Comparison of ENCODE assay signal across 1 cellular context in the genomic region with DNA sequence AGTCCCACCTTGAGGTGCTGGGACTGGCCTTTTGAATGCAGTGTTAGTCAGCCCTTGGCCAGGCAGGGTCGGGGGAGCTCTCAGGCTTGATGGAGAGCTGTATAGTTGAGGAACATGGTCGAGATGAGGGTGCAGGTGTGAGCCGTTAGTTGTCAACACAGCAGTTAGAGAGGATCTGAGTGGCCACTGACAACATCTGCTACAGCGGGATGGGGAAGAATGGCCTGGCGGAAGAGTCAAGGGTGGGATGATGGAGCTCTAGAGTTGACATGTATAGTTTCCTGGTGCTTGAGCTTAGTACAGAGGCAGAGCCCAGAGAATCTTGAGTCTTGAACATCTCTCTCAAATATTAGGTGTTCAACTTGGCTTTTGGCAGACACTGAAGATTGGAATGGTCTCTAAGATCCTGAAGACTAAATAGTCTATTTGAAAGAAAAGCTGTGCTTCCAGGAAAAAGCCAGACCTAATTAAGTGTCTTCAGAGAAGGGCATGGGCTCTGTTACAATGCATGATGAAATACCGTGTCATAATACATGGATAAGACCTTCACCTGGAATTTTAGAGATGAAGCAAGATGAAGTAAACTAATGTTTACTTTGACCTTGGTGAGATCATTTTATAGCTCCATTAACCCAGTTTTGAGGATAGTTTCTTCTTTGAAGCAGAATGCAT.
TF ChIP-seq lines count a peak whose summit lies in the region.

No MANE protein-coding gene starts in this region.

TF ChIP-seq in A549, 52 proteins besides CTCF, POLR2A, EP300 and RAD21 (continued from another document):
- TF ChIP-seq, protein P1, sequence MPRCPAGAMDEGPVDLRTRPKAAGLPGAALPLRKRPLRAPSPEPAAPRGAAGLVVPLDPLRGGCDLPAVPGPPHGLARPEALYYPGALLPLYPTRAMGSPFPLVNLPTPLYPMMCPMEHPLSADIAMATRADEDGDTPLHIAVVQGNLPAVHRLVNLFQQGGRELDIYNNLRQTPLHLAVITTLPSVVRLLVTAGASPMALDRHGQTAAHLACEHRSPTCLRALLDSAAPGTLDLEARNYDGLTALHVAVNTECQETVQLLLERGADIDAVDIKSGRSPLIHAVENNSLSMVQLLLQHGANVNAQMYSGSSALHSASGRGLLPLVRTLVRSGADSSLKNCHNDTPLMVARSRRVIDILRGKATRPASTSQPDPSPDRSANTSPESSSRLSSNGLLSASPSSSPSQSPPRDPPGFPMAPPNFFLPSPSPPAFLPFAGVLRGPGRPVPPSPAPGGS (IDR thresholded peaks at IDR 0.05), result no peak
- no peak for TF ChIP-seq RARB (CRISPR knock-in tag; IDR thresholded peaks at IDR 0.05)
- TF ChIP-seq RFX5 (IDR thresholded peaks at IDR 0.05), result no peak
TF ChIP-seq in A549: peak in this region for 0.
